ENCODE assay signal across 27 cellular contexts in genomic region chr12:78566461-78566860, GRCh38.
"Had no signal": no experiment of that assay in that cellular context is flagged by ENCODE, and none has a peak within 500 bp of the region (broad histone marks: within the 10 kb centered on the region; RNA-seq: fewer than 3 reads in every experiment).

No MANE protein-coding gene starts in this region.

- DNase-seq: activated CD4-positive, alpha-beta memory T cell treated with anti-CD3 and anti-CD28 coated beads for 36 hours; activated CD4-positive, alpha-beta T cell treated with anti-CD3 and anti-CD28 coated beads for 36 hours; activated CD4-positive, alpha-beta T cell treated with anti-CD3 and anti-CD28 coated beads, Interleukin-2, amount 10 ng/mL, durations not matched to agents 24 days and 14 days; activated CD4-positive, CD25-positive, alpha-beta regulatory T cell; activated CD4-positive, CD25-positive, alpha-beta regulatory T cell treated with anti-CD3 and anti-CD28 coated beads, Interleukin-2, amount 50 U/mL, for 72 hours; activated CD8-positive, alpha-beta memory T cell treated with anti-CD3 and anti-CD28 coated beads, Interleukin-2, amount 10 ng/mL, durations not matched to agents 7 days and 5 days; activated CD8-positive, alpha-beta memory T cell treated with anti-CD3 and anti-CD28 coated beads, Interleukin-2, amount 50 U/mL, for 4 hours; activated CD8-positive, alpha-beta T cell treated with anti-CD3 and anti-CD28 coated beads, Interleukin-2, amount 10 ng/mL, durations not matched to agents 7 days and 5 days; activated effector memory CD4-positive, alpha-beta T cell treated with anti-CD3 and anti-CD28 coated beads, Interleukin-2, amount 50 U/mL, for 16 hours; activated naive CD4-positive, alpha-beta T cell treated with anti-CD3 and anti-CD28 coated beads for 36 hours; activated naive CD8-positive, alpha-beta T cell treated with anti-CD3 and anti-CD28 coated beads for 36 hours; activated naive CD8-positive, alpha-beta T cell treated with anti-CD3 and anti-CD28 coated beads, Interleukin-2, amount 50 U/mL, for 24 hours; activated T-cell treated with anti-CD3 and anti-CD28 coated beads, Interleukin-2, amount 50 U/mL, for 1 hour; activated T-cell treated with anti-CD3 and anti-CD28 coated beads, Interleukin-2, amount 50 U/mL, for 48 hours; adrenal gland; amygdala; aorta; body of pancreas; cerebellar nuclear complex; effector memory CD4-positive, alpha-beta T cell; endodermal cell; foreskin keratinocyte; gastrocnemius medialis; glutamatergic neuron; heart left ventricle; T-helper 2 cell had no signal

- ATAC-seq: activated CD4-positive, alpha-beta T cell treated with anti-CD3 and anti-CD28 coated beads for 36 hours; activated CD8-positive, alpha-beta memory T cell treated with anti-CD3 and anti-CD28 coated beads, Interleukin-2, amount 10 ng/mL, durations not matched to agents 7 days and 5 days; activated CD8-positive, alpha-beta T cell treated with anti-CD3 and anti-CD28 coated beads, Interleukin-2, amount 10 ng/mL, durations not matched to agents 7 days and 5 days; activated naive CD8-positive, alpha-beta T cell treated with anti-CD3 and anti-CD28 coated beads, Interleukin-2, amount 50 U/mL, for 24 hours; body of pancreas; esophagus mucosa; foreskin keratinocyte; gastrocnemius medialis; heart left ventricle had no signal
